1 cellular context compared by ENCODE assay signal in genomic region chr20:47330071-47330470, GRCh38.
TF ChIP-seq lines count a peak whose summit lies in the region.

No MANE protein-coding gene starts in this region.

TF ChIP-seq in IMR-90, 13 proteins besides CTCF, POLR2A, EP300 and RAD21:
- TF ChIP-seq MXI1 (IDR thresholded peaks at IDR 0.05; ENCODE audit: borderline replicate concordance, low read depth, low read length) (no peak), MAZ (IDR thresholded peaks at IDR 0.05; ENCODE audit: borderline replicate concordance, low read depth, low read length) (no peak), RCOR1 (IDR thresholded peaks at IDR 0.05; ENCODE audit: insufficient replicate concordance, low read length) (no peak), MAFK (IDR thresholded peaks at IDR 0.05; ENCODE audit: low read depth, low read length) (no peak), FOS (IDR thresholded peaks at IDR 0.05; ENCODE audit: low read depth, low read length) (no peak), NFE2L2 (IDR thresholded peaks at IDR 0.05; ENCODE audit: low read depth, low read length) (no peak), CHD1 (IDR thresholded peaks at IDR 0.05; ENCODE audit: low read depth, low read length) (no peak), BHLHE40 (IDR thresholded peaks at IDR 0.05; ENCODE audit: low read depth, low read length) (no peak), RFX5 (IDR thresholded peaks at IDR 0.05; ENCODE audit: low read depth, low read length) (no peak), SMC3 (IDR thresholded peaks at IDR 0.05; ENCODE audit: low read depth, low read length) (no peak), CEBPB (IDR thresholded peaks at IDR 0.05; ENCODE audit: low read depth, low read length) (no peak)
